Comparison of ENCODE assay signal across 2 cellular contexts in the genomic region with DNA sequence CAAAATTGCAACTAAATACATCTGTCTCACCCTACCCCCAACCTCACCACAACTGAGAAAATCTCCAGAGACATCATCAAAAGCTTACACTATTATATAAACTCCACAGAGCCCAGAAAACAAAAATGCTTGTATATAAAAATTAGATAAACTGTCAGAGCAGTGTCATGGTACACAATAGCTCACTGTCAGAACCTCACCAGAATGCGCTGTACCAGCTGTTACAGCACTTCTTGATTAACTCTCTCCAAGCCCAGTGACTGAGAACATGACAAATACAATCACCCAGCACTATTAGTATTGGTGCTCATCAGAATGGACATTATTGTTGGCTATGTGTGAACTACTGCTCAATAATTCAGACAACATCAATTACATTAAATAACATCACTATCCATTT.
TF ChIP-seq lines count a peak whose summit lies in the region.

No MANE protein-coding gene starts in this region.

TF ChIP-seq in SK-N-SH, 30 proteins besides CTCF, POLR2A, EP300 and RAD21 (continued from another document):
- TF ChIP-seq REST (IDR thresholded peaks at IDR 0.05; ENCODE audit: low read depth, low read length) (no peak), RXRA (IDR thresholded peaks at IDR 0.05; ENCODE audit: borderline replicate concordance, low read depth) (no peak), JUND (IDR thresholded peaks at IDR 0.05) (no peak)
- TF ChIP-seq, protein P1, sequence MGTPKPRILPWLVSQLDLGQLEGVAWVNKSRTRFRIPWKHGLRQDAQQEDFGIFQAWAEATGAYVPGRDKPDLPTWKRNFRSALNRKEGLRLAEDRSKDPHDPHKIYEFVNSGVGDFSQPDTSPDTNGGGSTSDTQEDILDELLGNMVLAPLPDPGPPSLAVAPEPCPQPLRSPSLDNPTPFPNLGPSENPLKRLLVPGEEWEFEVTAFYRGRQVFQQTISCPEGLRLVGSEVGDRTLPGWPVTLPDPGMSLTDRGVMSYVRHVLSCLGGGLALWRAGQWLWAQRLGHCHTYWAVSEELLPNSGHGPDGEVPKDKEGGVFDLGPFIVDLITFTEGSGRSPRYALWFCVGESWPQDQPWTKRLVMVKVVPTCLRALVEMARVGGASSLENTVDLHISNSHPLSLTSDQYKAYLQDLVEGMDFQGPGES (IDR thresholded peaks at IDR 0.05; ENCODE audit: low read depth, low read length) = no peak

TF ChIP-seq in SK-N-SH treated with all-trans-retinoic acid at 6 μM for 48 hours, 23 proteins besides CTCF, POLR2A, EP300 and RAD21 (continued from another document):
- TF ChIP-seq, protein P2, sequence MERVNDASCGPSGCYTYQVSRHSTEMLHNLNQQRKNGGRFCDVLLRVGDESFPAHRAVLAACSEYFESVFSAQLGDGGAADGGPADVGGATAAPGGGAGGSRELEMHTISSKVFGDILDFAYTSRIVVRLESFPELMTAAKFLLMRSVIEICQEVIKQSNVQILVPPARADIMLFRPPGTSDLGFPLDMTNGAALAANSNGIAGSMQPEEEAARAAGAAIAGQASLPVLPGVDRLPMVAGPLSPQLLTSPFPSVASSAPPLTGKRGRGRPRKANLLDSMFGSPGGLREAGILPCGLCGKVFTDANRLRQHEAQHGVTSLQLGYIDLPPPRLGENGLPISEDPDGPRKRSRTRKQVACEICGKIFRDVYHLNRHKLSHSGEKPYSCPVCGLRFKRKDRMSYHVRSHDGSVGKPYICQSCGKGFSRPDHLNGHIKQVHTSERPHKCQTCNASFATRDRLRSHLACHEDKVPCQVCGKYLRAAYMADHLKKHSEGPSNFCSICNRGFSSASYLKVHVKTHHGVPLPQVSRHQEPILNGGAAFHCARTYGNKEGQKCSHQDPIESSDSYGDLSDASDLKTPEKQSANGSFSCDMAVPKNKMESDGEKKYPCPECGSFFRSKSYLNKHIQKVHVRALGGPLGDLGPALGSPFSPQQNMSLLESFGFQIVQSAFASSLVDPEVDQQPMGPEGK (CRISPR knock-in tag; IDR thresholded peaks at IDR 0.05; ENCODE audit: borderline replicate concordance) = no peak
- TF ChIP-seq ZNF565 (CRISPR knock-in tag; conservative IDR thresholded peaks at IDR 0.05; ENCODE audit: low read depth) = no peak
- no peak for TF ChIP-seq ARNTL (CRISPR knock-in tag; IDR thresholded peaks at IDR 0.05; ENCODE audit: borderline replicate concordance, low read depth)
- no peak for TF ChIP-seq ZFP30 (CRISPR knock-in tag; IDR thresholded peaks at IDR 0.05)
- no peak for TF ChIP-seq OSR1 (CRISPR knock-in tag; IDR thresholded peaks at IDR 0.05)
- no peak for TF ChIP-seq ZC3H10 (CRISPR knock-in tag; IDR thresholded peaks at IDR 0.05)
- no peak for TF ChIP-seq CSRNP3 (CRISPR knock-in tag; IDR thresholded peaks at IDR 0.05)
- no peak for TF ChIP-seq ESRRG (CRISPR knock-in tag; IDR thresholded peaks at IDR 0.05)
- TF ChIP-seq, protein P3, sequence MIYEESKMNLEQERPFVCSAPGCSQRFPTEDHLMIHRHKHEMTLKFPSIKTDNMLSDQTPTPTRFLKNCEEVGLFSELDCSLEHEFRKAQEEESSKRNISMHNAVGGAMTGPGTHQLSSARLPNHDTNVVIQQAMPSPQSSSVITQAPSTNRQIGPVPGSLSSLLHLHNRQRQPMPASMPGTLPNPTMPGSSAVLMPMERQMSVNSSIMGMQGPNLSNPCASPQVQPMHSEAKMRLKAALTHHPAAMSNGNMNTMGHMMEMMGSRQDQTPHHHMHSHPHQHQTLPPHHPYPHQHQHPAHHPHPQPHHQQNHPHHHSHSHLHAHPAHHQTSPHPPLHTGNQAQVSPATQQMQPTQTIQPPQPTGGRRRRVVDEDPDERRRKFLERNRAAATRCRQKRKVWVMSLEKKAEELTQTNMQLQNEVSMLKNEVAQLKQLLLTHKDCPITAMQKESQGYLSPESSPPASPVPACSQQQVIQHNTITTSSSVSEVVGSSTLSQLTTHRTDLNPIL (CRISPR knock-in tag; IDR thresholded peaks at IDR 0.05; ENCODE audit: low read depth) = no peak
- no peak for TF ChIP-seq PPARA (CRISPR knock-in tag; IDR thresholded peaks at IDR 0.05; ENCODE audit: borderline replicate concordance)
